7 cellular contexts compared by ENCODE assay signal in the genomic region with DNA sequence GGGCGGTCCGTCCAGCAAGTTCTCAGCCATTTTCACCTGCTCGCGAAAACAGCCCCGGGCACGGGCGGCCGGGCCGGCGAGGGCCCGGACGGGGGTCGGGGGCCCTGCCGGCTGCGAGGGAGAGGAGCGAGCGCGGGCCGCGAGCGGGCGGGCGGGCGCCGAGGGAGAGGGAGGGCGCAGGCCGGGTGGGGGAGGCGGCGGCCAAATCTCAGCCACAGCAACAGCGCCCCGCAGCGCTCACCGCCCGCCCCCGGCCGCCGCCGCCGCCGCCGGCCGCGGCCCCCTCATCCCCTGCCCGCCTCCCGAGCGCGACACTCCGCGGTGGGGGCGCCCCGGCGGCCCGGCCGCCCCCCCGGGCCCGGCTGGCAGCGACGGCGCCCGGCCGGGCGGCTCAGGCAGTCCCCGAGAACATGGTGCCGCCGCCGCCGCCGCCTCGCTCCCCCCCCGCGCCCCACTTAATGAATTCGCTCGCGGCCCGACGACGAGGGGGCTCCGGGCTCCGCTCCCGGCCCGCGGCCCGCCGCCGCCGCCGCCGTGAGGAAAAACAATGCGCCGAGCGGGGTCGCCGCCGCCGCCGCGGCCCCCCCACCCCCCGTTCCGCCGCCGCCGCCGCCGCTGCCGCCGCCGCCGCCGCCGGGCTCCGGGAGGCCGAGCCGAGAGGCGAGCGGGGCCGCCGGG. TPM values are rescaled to one million over a fixed set of nuclear protein-coding genes. Genes with fewer than 3 reads are reported as not detected.
A peak's percentile ranks its signal among the peaks of the same experiment; 100 is the strongest.
DNase-seq lines count a peak whose midpoint lies in the region; ATAC-seq and TF ChIP-seq lines count a peak whose summit lies in the region.

No MANE protein-coding gene starts in this region.

- H3K4me3 ChIP-seq in epithelial cell of esophagus (ENCODE audit: low read length): peak overlapping the region; percentile 71

- ATAC-seq in HG02623 (IDR thresholded peaks at IDR 0.05; ENCODE audit: unreplicated experiment): peak; percentile 62
- ATAC-seq in activated CD8-positive, alpha-beta memory T cell treated with anti-CD3 and anti-CD28 coated beads, Interleukin-2, amount 10 ng/mL, durations not matched to agents 7 days and 5 days: peak; percentile 65

- in situ Hi-C loops in GM13977 (cut with MboI; ENCODE audit: low pct_unique_long_range_greater_than_20kb, low sequenced_read_pairs, unreplicated experiment): loop anchor here (25.0 kb wide), 1 partner anchor 193 kb away; no protein-coding TSS in a partner anchor

- H3K27me3 Mint-ChIP-seq in activated CD8-positive, alpha-beta memory T cell treated with anti-CD3 and anti-CD28 coated beads, Interleukin-2, amount 10 ng/mL, durations not matched to agents 7 days and 5 days: peaks cover 10% of the 10 kb centered on the region

- no peak overlapping the region for H3K27ac Mint-ChIP-seq in activated CD8-positive, alpha-beta memory T cell treated with anti-CD3 and anti-CD28 coated beads, Interleukin-2, amount 10 ng/mL, durations not matched to agents 7 days and 5 days

- H3K4me1 Mint-ChIP-seq in activated CD8-positive, alpha-beta memory T cell treated with anti-CD3 and anti-CD28 coated beads, Interleukin-2, amount 10 ng/mL, durations not matched to agents 7 days and 5 days: peaks cover 38% of the 10 kb centered on the region

- H3K4me3 Mint-ChIP-seq in activated CD8-positive, alpha-beta memory T cell treated with anti-CD3 and anti-CD28 coated beads, Interleukin-2, amount 10 ng/mL, durations not matched to agents 7 days and 5 days: peak overlapping the region; percentile 82

- H3K36me3 Mint-ChIP-seq in activated CD8-positive, alpha-beta memory T cell treated with anti-CD3 and anti-CD28 coated beads, Interleukin-2, amount 10 ng/mL, durations not matched to agents 7 days and 5 days: peaks cover 20% of the 10 kb centered on the region

- H3K9me3 Mint-ChIP-seq in activated CD8-positive, alpha-beta memory T cell treated with anti-CD3 and anti-CD28 coated beads, Interleukin-2, amount 10 ng/mL, durations not matched to agents 7 days and 5 days (ENCODE audit: low read depth): no peaks in the 10 kb centered on the region

- CTCF ChIA-PET in activated CD8-positive, alpha-beta memory T cell treated with anti-CD3 and anti-CD28 coated beads, Interleukin-2, amount 10 ng/mL, durations not matched to agents 7 days and 5 days (lab: Charles Lee): interaction anchor here (0.6 to 2.7 kb wide), 8 partner anchors 13 to 641 kb away, joined by 3 to 13 read pairs (median 3); no protein-coding TSS in a partner anchor

- DNase-seq in GM13977 (ENCODE audit: low spot score) (peak; percentile 85), NCI-H2227 (lab: John Stamatoyannopoulos, UW; ENCODE audit: unreplicated experiment) (peak; percentile 68), epithelial cell of esophagus (ENCODE audit: low read depth) (peak; percentile 71), mucosa of gallbladder (ENCODE audit: low spot score) (peak; percentile 71)
- DNase-seq in activated CD8-positive, alpha-beta memory T cell treated with anti-CD3 and anti-CD28 coated beads, Interleukin-2, amount 10 ng/mL, durations not matched to agents 7 days and 5 days: peak; percentile 76
- DNase-seq in stimulated activated CD8-positive, alpha-beta memory T cell treated with anti-CD3 and anti-CD28 coated beads, Interleukin-7, amount 100 ng/mL, for 4 hours (ENCODE audit: low read depth in 2 of 2): peak; percentile 14 to 74

- peak; percentile 55 for TF ChIP-seq CTCF in GM13977 (IDR thresholded peaks at IDR 0.05; ENCODE audit: extremely low read depth, insufficient read depth, missing control alignments)
- TF ChIP-seq CTCF in epithelial cell of esophagus (IDR thresholded peaks at IDR 0.05; ENCODE audit: insufficient read depth, low read depth, low read length, missing control alignments): peak; percentile 22

RNA-seq across cellular contexts. Expression of gene CREBBP, which starts 0.5 kb away (rescaled TPM):
- total RNA-seq in activated CD8-positive, alpha-beta memory T cell treated with anti-CD3 and anti-CD28 coated beads, Interleukin-2, amount 10 ng/mL, durations not matched to agents 7 days and 5 days: 10 to 100 TPM; 49.2 to 53.2 TPM
- 74.6 TPM for total RNA-seq in mucosa of gallbladder

Comparison
In these comparisons a context has a peak if more than half of its experiments do, and no peak if none do; other contexts are left out.
1. Peak in every context shown above with its lines: DNase-seq, ATAC-seq and H3K4me3 ChIP-seq.